ENCODE assay signal across 8 cellular contexts in genomic region chr16:89575247-89576172, GRCh38. TPM values are rescaled to one million over a fixed set of nuclear protein-coding genes. Genes with fewer than 3 reads are reported as not detected.
DNase-seq lines count a peak whose midpoint lies in the region; ATAC-seq and TF ChIP-seq lines count a peak whose summit lies in the region.

TSS of gene CPNE7 (plus strand) at chr16:89575758. CDS start at chr16:89575898, 140 bp downstream.

- peak in 1 of 2 donors; percentile 43 for DNase-seq in cardiac muscle cell (ENCODE audit: low read depth in 1 of 2, low spot score in 1 of 2)
- DNase-seq in right atrium auricular region (ENCODE audit: low spot score) = no peak
- peak; percentile 56 for DNase-seq in RPMI8226
- DNase-seq in fibroblast of lung (ENCODE audit: low read depth in 2 of 2) = no peak
- no peak for DNase-seq in epidermal melanocyte (ENCODE audit: insufficient read length, low spot score)
- no peak for DNase-seq in DMS79 treated with DMSO at 0.1 percent for 48 hours (lab: John Stamatoyannopoulos, UW)

- no peak for TF ChIP-seq CTCF in cardiac muscle cell (IDR thresholded peaks at IDR 0.05; ENCODE audit: low read depth, low read length)
- TF ChIP-seq CTCF in right atrium auricular region (IDR thresholded peaks at IDR 0.05) = no peak
- no peak for TF ChIP-seq CTCF in fibroblast of lung (conservative IDR thresholded peaks at IDR 0.05 in 1 of 2, IDR thresholded peaks at IDR 0.05 in 1 of 2; ENCODE audit: low read depth in 1 of 2, low read length in 2 of 2)

- peaks cover 5% of the 10 kb centered on the region for H3K79me2 ChIP-seq in fibroblast of lung (ENCODE audit: control insufficient read depth, insufficient read depth, low read length)

- peak within 1 kb of the TSS; percentile 68 for H3K4me2 ChIP-seq in fibroblast of lung (ENCODE audit: extremely low read depth, insufficient read depth, low read length)

- H3K36me3 ChIP-seq in cardiac muscle cell (no peaks in the 10 kb centered on the region), right atrium auricular region (no peaks in the 10 kb centered on the region), fibroblast of lung (ENCODE audit: control insufficient read depth, insufficient read depth, low read length) (peaks cover 2% of the 10 kb centered on the region)

- H3K27me3 ChIP-seq in cardiac muscle cell (peaks cover 46% of the 10 kb centered on the region), right atrium auricular region (peaks cover 7 to 11% of the 10 kb centered on the region in 2 donors), fibroblast of lung (ENCODE audit: control insufficient read depth, insufficient read depth, low read length) (no peaks in the 10 kb centered on the region)

- H3K9me3 ChIP-seq in cardiac muscle cell (ENCODE audit: low read depth) (no peaks in the 10 kb centered on the region), right atrium auricular region (no peaks in the 10 kb centered on the region), fibroblast of lung (ENCODE audit: control insufficient read depth, insufficient read depth, low read depth, low read length) (no peaks in the 10 kb centered on the region)

- no peaks in the 10 kb centered on the region for H3K4me1 ChIP-seq in cardiac muscle cell (ENCODE audit: low read depth)
- peaks cover 0 to 25% of the 10 kb centered on the region in 2 donors for H3K4me1 ChIP-seq in right atrium auricular region
- peaks cover 4% of the 10 kb centered on the region for H3K4me1 ChIP-seq in fibroblast of lung (ENCODE audit: control insufficient read depth, extremely low read depth, insufficient read depth, low read length)

- peak within 1 kb of the TSS; percentile 62 for H3K9ac ChIP-seq in fibroblast of lung (ENCODE audit: insufficient read depth, low read length)

- H3K27ac ChIP-seq in cardiac muscle cell (no peak within 1 kb of the TSS), right atrium auricular region (no peak within 1 kb of the TSS), fibroblast of lung (ENCODE audit: insufficient read depth, low read length) (peak within 1 kb of the TSS; percentile 34), skin epidermis (peak within 1 kb of the TSS in 2 of 21 experiments; percentile 4)

- no peaks in the 10 kb centered on the region for H4K20me1 ChIP-seq in fibroblast of lung (ENCODE audit: control insufficient read depth, extremely low read depth, insufficient read depth, low read length)

- peak within 1 kb of the TSS; percentile 7 for H2AFZ ChIP-seq in fibroblast of lung (ENCODE audit: low read length)

- no peak for ATAC-seq in GM18519 (IDR thresholded peaks at IDR 0.05; ENCODE audit: low FRiP score, unreplicated experiment)

- H3K4me3 ChIP-seq in cardiac muscle cell = peak within 1 kb of the TSS; percentile 20
- peak within 1 kb of the TSS in 1 of 2 donors; percentile 39 for H3K4me3 ChIP-seq in right atrium auricular region
- peak within 1 kb of the TSS; percentile 40 to 63 (median 48) for H3K4me3 ChIP-seq in fibroblast of lung (replicated peaks in 1 of 4; ENCODE audit: control extremely low read depth in 1 of 4, insufficient read depth in 1 of 4, low read depth in 3 of 4, low read length in 4 of 4)
- peak within 1 kb of the TSS; percentile 2 to 33 (median 19) for H3K4me3 ChIP-seq in skin epidermis

RNA-seq across cellular contexts. Expression of gene CPNE7, which starts in this region (rescaled TPM):
- total RNA-seq in cardiac muscle cell = 0.88 and 2.2 TPM in 2 replicates
- polyA plus RNA-seq in cardiac muscle cell = 1.6 and 7.0 TPM in 2 replicates
- not detected for total RNA-seq in right atrium auricular region
- total RNA-seq in fibroblast of lung = 13.1 and 53.0 TPM in 2 replicates
- 10.2 and 14.5 TPM in 2 replicates for polyA plus RNA-seq in fibroblast of lung
- polyA plus RNA-seq in fibroblast of lung (2012) = 9.4 and 14.1 TPM in 2 replicates
- 8.0 and 15.7 TPM in 2 replicates for polyA minus RNA-seq in fibroblast of lung (ENCODE audit: low replicate concordance)
